ENCODE assay signal across 25 cellular contexts in the genomic region with DNA sequence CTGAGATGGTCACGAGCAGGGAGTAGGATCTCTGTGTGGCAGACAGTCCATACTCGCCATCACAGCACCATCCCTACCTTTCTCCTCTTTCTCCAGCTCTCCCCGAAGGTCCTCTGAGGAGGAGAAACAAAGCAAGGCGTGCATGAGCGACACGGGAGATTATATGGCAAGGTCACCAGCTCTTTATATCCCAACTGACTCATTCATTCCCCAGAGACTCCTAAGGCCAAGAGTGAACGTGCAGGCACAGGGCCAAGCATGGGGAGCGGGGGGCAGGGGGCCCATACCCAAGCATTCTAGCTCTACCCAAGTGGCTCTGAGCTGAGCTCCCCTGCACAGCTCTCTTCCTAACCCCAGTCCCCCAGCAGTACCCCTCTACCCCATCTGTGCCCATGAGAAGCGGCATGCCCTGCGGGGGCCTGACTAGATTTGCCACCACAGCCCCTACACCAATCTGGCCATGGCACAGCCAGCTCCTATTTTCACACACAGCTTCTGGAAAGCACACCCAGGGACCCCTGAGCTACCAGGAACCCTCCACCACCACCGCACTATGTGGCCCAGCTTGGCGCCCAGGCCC. TPM values are rescaled to one million over a fixed set of nuclear protein-coding genes. Genes with fewer than 3 reads are reported as not detected.
"Had no signal": no experiment of that assay in that cellular context is flagged by ENCODE, and none has a peak within 500 bp of the region (broad histone marks: within the 10 kb centered on the region; RNA-seq: fewer than 3 reads in every experiment).

No MANE protein-coding gene starts in this region.

- H3K27me3 ChIP-seq: ascending aorta, breast epithelium, tibial artery had no signal

- H3K27ac ChIP-seq: ascending aorta, breast epithelium, neutrophil, sigmoid colon, tibial artery had no signal

- DNase-seq: activated CD4-positive, alpha-beta T cell treated with anti-CD3 and anti-CD28 coated beads, Interleukin-2, amount 10 ng/mL, durations not matched to agents 7 days and 5 days; activated CD8-positive, alpha-beta T cell treated with anti-CD3 and anti-CD28 coated beads, Interleukin-2, amount 10 ng/mL, durations not matched to agents 7 days and 5 days; activated naive CD4-positive, alpha-beta T cell treated with anti-CD3 and anti-CD28 coated beads for 36 hours; activated T-cell treated with anti-CD3 and anti-CD28 coated beads, Interleukin-2, amount 50 U/mL, for 24 hours; cerebellar nuclear complex; effector CD4-positive, alpha-beta T cell; naive thymus-derived CD8-positive, alpha-beta T cell; sigmoid colon; stimulated activated CD4-positive, alpha-beta T cell treated with anti-CD3 and anti-CD28 coated beads, Interleukin-4, amount 100 ng/mL, for 4 hours; stimulated activated naive CD4-positive, alpha-beta T cell; substantia nigra; tibial artery had no signal

- H3K4me3 Mint-ChIP-seq: activated CD4-positive, alpha-beta T cell treated with anti-CD3 and anti-CD28 coated beads, Interleukin-2, amount 10 ng/mL, durations not matched to agents 7 days and 5 days; activated CD8-positive, alpha-beta T cell treated with anti-CD3 and anti-CD28 coated beads, Interleukin-2, amount 10 ng/mL, durations not matched to agents 7 days and 5 days; activated naive CD4-positive, alpha-beta T cell treated with anti-CD3 and anti-CD28 coated beads for 36 hours; activated T-cell treated with anti-CD3 and anti-CD28 coated beads, Interleukin-2, amount 50 U/mL, for 24 hours; naive thymus-derived CD8-positive, alpha-beta T cell had no signal

- H3K4me3 ChIP-seq: ascending aorta, breast epithelium, sigmoid colon, tibial artery had no signal

- H3K9me3 Mint-ChIP-seq: activated CD4-positive, alpha-beta T cell treated with anti-CD3 and anti-CD28 coated beads, Interleukin-2, amount 10 ng/mL, durations not matched to agents 7 days and 5 days; activated naive CD4-positive, alpha-beta T cell treated with anti-CD3 and anti-CD28 coated beads for 36 hours; activated T-cell treated with anti-CD3 and anti-CD28 coated beads, Interleukin-2, amount 50 U/mL, for 24 hours; activated T-helper 2 cell treated with anti-CD3 and anti-CD28 coated beads, Interferon-gamma antibody, Interleukin-2, Interleukin-4, amounts not matched to agents 10 μg/mL and 5 μg/mL and 100 μg/mL, durations not matched to agents 14 hours and 24 hours and 36 hours; naive thymus-derived CD8-positive, alpha-beta T cell had no signal

- H3K36me3 ChIP-seq: ascending aorta, breast epithelium, neutrophil, sigmoid colon had no signal

- ATAC-seq: activated CD4-positive, CD25-positive, alpha-beta regulatory T cell treated with anti-CD3 and anti-CD28 coated beads, Interleukin-2, amount 50 U/mL, for 24 hours; activated CD8-positive, alpha-beta T cell treated with anti-CD3 and anti-CD28 coated beads, Interleukin-2, amount 10 ng/mL, durations not matched to agents 7 days and 5 days; naive thymus-derived CD8-positive, alpha-beta T cell had no signal

- H3K9me3 ChIP-seq: ascending aorta, breast epithelium, neutrophil, sigmoid colon, tibial artery had no signal

- H3K36me3 Mint-ChIP-seq: naive thymus-derived CD8-positive, alpha-beta T cell had no signal

- H3K4me1 ChIP-seq: ascending aorta, breast epithelium, sigmoid colon had no signal

- H3K27ac Mint-ChIP-seq: activated CD4-positive, alpha-beta T cell treated with anti-CD3 and anti-CD28 coated beads, Interleukin-2, amount 10 ng/mL, durations not matched to agents 7 days and 5 days; activated CD8-positive, alpha-beta T cell treated with anti-CD3 and anti-CD28 coated beads, Interleukin-2, amount 10 ng/mL, durations not matched to agents 7 days and 5 days; activated naive CD4-positive, alpha-beta T cell treated with anti-CD3 and anti-CD28 coated beads for 36 hours; activated T-cell treated with anti-CD3 and anti-CD28 coated beads, Interleukin-2, amount 50 U/mL, for 24 hours; activated T-helper 2 cell treated with anti-CD3 and anti-CD28 coated beads, Interferon-gamma antibody, Interleukin-2, Interleukin-4, amounts not matched to agents 10 μg/mL and 5 μg/mL and 100 μg/mL, durations not matched to agents 14 hours and 24 hours and 36 hours; naive thymus-derived CD8-positive, alpha-beta T cell had no signal

RNA-seq across cellular contexts. Expression of a gene that starts 50.8 kb away (rescaled TPM):
- total RNA-seq: activated CD4-positive, alpha-beta T cell treated with anti-CD3 and anti-CD28 coated beads, Interleukin-2, amount 10 ng/mL, durations not matched to agents 7 days and 5 days; activated CD8-positive, alpha-beta T cell treated with anti-CD3 and anti-CD28 coated beads, Interleukin-2, amount 10 ng/mL, durations not matched to agents 7 days and 5 days; activated naive CD4-positive, alpha-beta T cell treated with anti-CD3 and anti-CD28 coated beads for 36 hours; activated T-helper 2 cell treated with anti-CD3 and anti-CD28 coated beads, Interferon-gamma antibody, Interleukin-2, Interleukin-4, amounts not matched to agents 10 μg/mL and 5 μg/mL and 100 μg/mL, durations not matched to agents 14 hours and 24 hours and 36 hours; ascending aorta; breast epithelium; frontal cortex; liver; mesenteric fat pad; naive thymus-derived CD8-positive, alpha-beta T cell; renal cortical epithelial cell; sigmoid colon; T-helper 1 cell treated with Interleukin-12 subunit alpha and Interleukin-12 subunit beta and Interleukin-4 antibody, amounts not matched to agents 30 ng/mL and 1 ng/mL, for 36 hours; urinary bladder had no signal
- polyA plus RNA-seq: adipose tissue; esophagus; liver; naive thymus-derived CD8-positive, alpha-beta T cell; sigmoid colon; urinary bladder had no signal
